In genomic region chr1:50978144-50978851, GRCh38 we compare ENCODE assay signal across 1 cellular context.
TF ChIP-seq lines count a peak whose summit lies in the region.

No MANE protein-coding gene starts in this region.

TF ChIP-seq in K562, 482 proteins besides CTCF, POLR2A, EP300 and RAD21 (continued from another document and continues in another):
- TF ChIP-seq STAT5B (CRISPR knock-in tag; IDR thresholded peaks at IDR 0.05) (no peak), RFX1 (IDR thresholded peaks at IDR 0.05) (no peak), HEY1 (CRISPR knock-in tag; IDR thresholded peaks at IDR 0.05; ENCODE audit: borderline replicate concordance) (no peak), TCF7 (IDR thresholded peaks at IDR 0.05; ENCODE audit: borderline replicate concordance) (no peak), SIN3A (IDR thresholded peaks at IDR 0.05; ENCODE audit: borderline replicate concordance in 2 of 2, control insufficient read depth in 1 of 2, low read depth in 2 of 2, low read length in 2 of 2) (peak; percentile 27 to 73; a peak in 1 of 4 replicates), ZNF518B (CRISPR knock-in tag; IDR thresholded peaks at IDR 0.05) (no peak), KLF16 (IDR thresholded peaks at IDR 0.05) (no peak), CREB1 (IDR thresholded peaks at IDR 0.05) (no peak), CREB1 (CRISPR knock-in tag; IDR thresholded peaks at IDR 0.05) (peak; percentile 33), ZBTB33 (CRISPR knock-in tag; IDR thresholded peaks at IDR 0.05) (peak; percentile 32; the same call in 1 of the 2 replicates), ZKSCAN1 (IDR thresholded peaks at IDR 0.05; ENCODE audit: low read depth, low read length) (peak; percentile 34; the same call in 1 of the 2 replicates), PHF8 (IDR thresholded peaks at IDR 0.05; ENCODE audit: borderline replicate concordance, low read length) (peak; percentile 88; the same call in 1 of the 2 replicates), ESRRB (CRISPR knock-in tag; IDR thresholded peaks at IDR 0.05; ENCODE audit: borderline replicate concordance) (no peak), PHF20 (IDR thresholded peaks at IDR 0.05; ENCODE audit: partially characterized antibody) (no peak), HMG20B (CRISPR knock-in tag; IDR thresholded peaks at IDR 0.05) (no peak), FOXA3 (CRISPR knock-in tag; conservative IDR thresholded peaks at IDR 0.05 in 1 of 2, IDR thresholded peaks at IDR 0.05 in 1 of 2) (no peak), SUPT5H (IDR thresholded peaks at IDR 0.05) (peak; percentile 36; the same call in 1 of the 2 replicates), RBBP5 (IDR thresholded peaks at IDR 0.05; ENCODE audit: borderline replicate concordance, insufficient read depth, low read length, poor library complexity, severe bottlenecking) (peak; percentile 99), ZNF644 (tag; IDR thresholded peaks at IDR 0.05; ENCODE audit: low read depth) (no peak), ZNF584 (CRISPR knock-in tag; IDR thresholded peaks at IDR 0.05; ENCODE audit: low read depth) (no peak), MYNN (IDR thresholded peaks at IDR 0.05) (no peak; the same call in 1 of the 2 replicates), MYNN (CRISPR knock-in tag; IDR thresholded peaks at IDR 0.05) (no peak), NBN (IDR thresholded peaks at IDR 0.05; ENCODE audit: low read depth) (no peak), MYC (IDR thresholded peaks at IDR 0.05; ENCODE audit: low read depth, low read length) (no peak; the same call in 1 of the 2 replicates), MYC (CRISPR knock-in tag; IDR thresholded peaks at IDR 0.05; ENCODE audit: borderline replicate concordance, low read depth) (no peak), SMARCA4 (IDR thresholded peaks at IDR 0.05) (peak; percentile 24; the same call in 1 of the 2 replicates), ZNF175 (CRISPR knock-in tag; IDR thresholded peaks at IDR 0.05; ENCODE audit: low read depth) (no peak), SREBF1 (IDR thresholded peaks at IDR 0.05; ENCODE audit: borderline replicate concordance, low read depth, low read length) (no peak), MAZ (CRISPR knock-in tag; conservative IDR thresholded peaks at IDR 0.05 in 1 of 2, IDR thresholded peaks at IDR 0.05 in 1 of 2) (peak in 1 of 2 experiments; percentile 43; a peak in 1 of 4 replicates), PHB (CRISPR knock-in tag; IDR thresholded peaks at IDR 0.05) (no peak), PCBP1 (IDR thresholded peaks at IDR 0.05; ENCODE audit: low read depth, low read length, poor library complexity, severe bottlenecking) (no peak), IRF1 (CRISPR knock-in tag; IDR thresholded peaks at IDR 0.05; ENCODE audit: borderline replicate concordance) (no peak), ZNF436 (CRISPR knock-in tag; IDR thresholded peaks at IDR 0.05) (no peak), ZNF561 (CRISPR knock-in tag; conservative IDR thresholded peaks at IDR 0.05) (no peak), BCLAF1 (IDR thresholded peaks at IDR 0.05; ENCODE audit: borderline replicate concordance in 1 of 2, control insufficient read depth in 1 of 2, low read depth in 2 of 2, low read length in 1 of 2) (0 out of 4 replicates have a peak, but pooled peaks of 1 of the 2 experiments have one; percentile 38), ATF6 (CRISPR knock-in tag; IDR thresholded peaks at IDR 0.05) (peak; percentile 31; the same call in 1 of the 2 replicates), POLR2G (IDR thresholded peaks at IDR 0.05; ENCODE audit: low read depth, low read length) (peak; percentile 85), ZNF280B (CRISPR knock-in tag; IDR thresholded peaks at IDR 0.05) (no peak), SP1 (CRISPR knock-in tag; IDR thresholded peaks at IDR 0.05) (no peak), ZBTB9 (CRISPR knock-in tag; IDR thresholded peaks at IDR 0.05) (no peak), GTF2B (IDR thresholded peaks at IDR 0.05; ENCODE audit: extremely low read depth, insufficient read length) (no peak), MIER1 (IDR thresholded peaks at IDR 0.05; ENCODE audit: low read depth) (no peak), ZNF354B (CRISPR knock-in tag; IDR thresholded peaks at IDR 0.05) (no peak), E2F6 (IDR thresholded peaks at IDR 0.05; ENCODE audit: borderline replicate concordance in 1 of 2, extremely low read depth in 1 of 2, insufficient read depth in 1 of 2, insufficient read length in 1 of 2, low read depth in 1 of 2, low read length in 1 of 2, poor library complexity in 1 of 2, severe bottlenecking in 1 of 2) (peak in 1 of 2 experiments; percentile 47), GABPB2 (CRISPR knock-in tag; conservative IDR thresholded peaks at IDR 0.05) (no peak), CBFB (CRISPR knock-in tag; IDR thresholded peaks at IDR 0.05) (no peak), BRD4 (IDR thresholded peaks at IDR 0.05) (peak; percentile 43)
